1 cellular context compared by ENCODE assay signal in genomic region chr17:33924105-33924504, GRCh38.
TF ChIP-seq lines count a peak whose summit lies in the region.

No MANE protein-coding gene starts in this region.

TF ChIP-seq in WTC11, 78 proteins besides CTCF, POLR2A, EP300 and RAD21 (continued from another document):
- TF ChIP-seq ZNF532 (CRISPR knock-in tag; IDR thresholded peaks at IDR 0.05; ENCODE audit: borderline replicate concordance), result no peak
